9 cellular contexts compared by ENCODE assay signal in the genomic region with DNA sequence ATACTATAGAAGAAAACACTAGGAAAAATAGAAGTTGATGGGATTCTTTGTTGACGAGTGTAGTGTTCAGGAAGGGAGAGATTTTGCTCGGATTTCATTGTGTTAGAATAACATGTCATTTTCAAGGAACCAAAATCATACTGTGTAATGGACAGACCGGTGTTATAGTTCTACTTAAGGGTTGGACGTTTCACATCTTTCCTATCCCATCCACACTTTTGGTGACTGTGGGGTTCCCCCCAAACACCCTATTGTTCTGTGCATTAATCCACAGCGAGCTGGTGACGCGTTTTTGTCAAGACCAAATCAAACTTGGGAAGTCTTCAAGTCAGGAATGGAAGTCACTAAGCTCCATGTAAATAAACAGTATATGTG. TPM values are rescaled to one million over a fixed set of nuclear protein-coding genes. Genes with fewer than 3 reads are reported as not detected.
DNase-seq lines count a peak whose midpoint lies in the region; ATAC-seq, FAIRE-seq and TF ChIP-seq lines count a peak whose summit lies in the region.
"Had no signal": no experiment of that assay in that cellular context is flagged by ENCODE, and none has a peak within 500 bp of the region (broad histone marks: within the 10 kb centered on the region; RNA-seq: fewer than 3 reads in every experiment).

No MANE protein-coding gene starts in this region.

- DNase-seq in GM06990 (ENCODE audit: extremely low read depth, insufficient read length) = no peak
- DNase-seq in fibroblast of pulmonary artery (ENCODE audit: low read depth) = no peak
- DNase-seq in psoas muscle = no peak
- DNase-seq in NCI-H128 (lab: John Stamatoyannopoulos, UW; ENCODE audit: unreplicated experiment) = no peak
- no peak for DNase-seq in RCC 7860 (ENCODE audit: low spot score)
- no peak for DNase-seq in activated CD8-positive, alpha-beta memory T cell treated with anti-CD3 and anti-CD28 coated beads, Interleukin-2, amount 50 U/mL, for 48 hours

- no peak for ATAC-seq in psoas muscle
- ATAC-seq in HG02970 (IDR thresholded peaks at IDR 0.05; ENCODE audit: low FRiP score, unreplicated experiment) = no peak
- ATAC-seq: stimulated activated memory B cell treated with anti-CD40 and anti-IgM and Interleukin-4, amounts not matched to agents 10 μg/mL and 1 μg/mL and 100 μg/mL, for 72 hours had no signal

- H3K4me3 ChIP-seq in GM06990 (replicated peaks; ENCODE audit: low read depth, low read length) = peak overlapping the region; percentile 75
- H3K4me3 ChIP-seq in fibroblast of pulmonary artery (replicated peaks; ENCODE audit: low read depth, low read length) = peak overlapping the region; percentile 69
- H3K4me3 ChIP-seq in psoas muscle = peak overlapping the region; percentile 64

- no peaks in the 10 kb centered on the region for H3K9me3 ChIP-seq in psoas muscle

- intact Hi-C loops in psoas muscle (cut with DNase I) = no loop called here

- no peak for FAIRE-seq in RCC 7860 (lab: Jason Lieb, UNC)

- H3K27me3 ChIP-seq in GM06990 (replicated peaks; ENCODE audit: control insufficient read depth, insufficient read depth, low read length) (no peaks in the 10 kb centered on the region), psoas muscle (ENCODE audit: insufficient read depth in 3 of 3, low read length in 2 of 3) (peaks cover 2 to 65% (median 7%) of the 10 kb centered on the region in 3 donors)

- no peaks in the 10 kb centered on the region for H3K4me1 ChIP-seq in psoas muscle

- H3K36me3 ChIP-seq in GM06990 (ENCODE audit: control insufficient read depth, insufficient read depth, low read length) (no peaks in the 10 kb centered on the region), psoas muscle (ENCODE audit: insufficient read depth in 1 of 2, low read depth in 1 of 2) (no peaks in the 10 kb centered on the region)

- H3K27ac ChIP-seq in VCaP (peak overlapping the region; percentile 56), psoas muscle (no peak overlapping the region)

- 35 to 40% (median 40%) methylated on average over 7 of the region's 7 CpGs for WGBS in psoas muscle, 3 donors

- TF ChIP-seq CTCF in GM06990 (IDR thresholded peaks at IDR 0.05; ENCODE audit: insufficient read depth, low read length, poor library complexity, severe bottlenecking) (no peak), VCaP (conservative IDR thresholded peaks at IDR 0.05) (no peak), fibroblast of pulmonary artery (IDR thresholded peaks at IDR 0.05; ENCODE audit: low read length, missing control alignments) (no peak), psoas muscle (IDR thresholded peaks at IDR 0.05) (no peak)

RNA-seq across cellular contexts. Expression of gene TRIM27, which starts 43.3 kb away (rescaled TPM):
- 10 to 100 TPM; 15.0 to 26.0 (median 23.6) TPM for total RNA-seq in psoas muscle
- 10 to 100 TPM; 15.5 to 42.8 (median 39.5) TPM for polyA plus RNA-seq in psoas muscle
